In the genomic region with DNA sequence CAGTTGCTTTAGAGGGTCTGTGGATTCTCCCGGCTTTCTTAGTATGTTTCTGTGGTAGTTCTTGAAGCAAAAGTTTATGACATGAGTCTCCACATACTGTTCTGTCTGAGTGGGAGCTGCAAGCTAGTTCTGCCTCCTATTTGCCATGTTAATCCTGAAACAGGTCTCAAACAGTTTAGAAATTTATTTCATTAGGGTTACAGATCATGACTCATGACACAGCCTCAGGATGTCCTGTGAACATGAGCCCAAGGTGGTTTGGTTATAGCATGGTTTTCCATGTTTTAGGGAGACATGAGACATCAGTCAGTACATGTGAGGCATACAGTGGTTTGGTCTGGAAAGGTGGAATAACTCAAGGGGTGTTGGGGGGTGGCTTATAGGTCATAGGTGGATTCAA, we compare ENCODE assay signal across 24 cellular contexts.
"Had no signal": no experiment of that assay in that cellular context is flagged by ENCODE, and none has a peak within 500 bp of the region (broad histone marks: within the 10 kb centered on the region; RNA-seq: fewer than 3 reads in every experiment).

No MANE protein-coding gene starts in this region.

- H3K4me3 ChIP-seq: adrenal gland, SK-N-MC had no signal

- H3K36me3 ChIP-seq: adrenal gland had no signal

- H3K9me3 ChIP-seq: adrenal gland had no signal

- H3K9ac ChIP-seq: KMS-11 had no signal

- ATAC-seq: activated CD4-positive, alpha-beta T cell treated with anti-CD3 and anti-CD28 coated beads for 36 hours; Right ventricle myocardium inferior had no signal

- H3K4me2 ChIP-seq: KMS-11 had no signal

- DNase-seq: activated CD4-positive, alpha-beta memory T cell treated with anti-CD3 and anti-CD28 coated beads, Interleukin-2, amount 10 ng/mL, durations not matched to agents 7 days and 5 days; activated CD4-positive, alpha-beta T cell treated with anti-CD3 and anti-CD28 coated beads for 36 hours; activated CD4-positive, alpha-beta T cell treated with anti-CD3 and anti-CD28 coated beads, Interleukin-2, amount 50 U/mL, for 1 hour; activated naive CD4-positive, alpha-beta T cell treated with anti-CD3 and anti-CD28 coated beads, Interleukin-2, amount 50 U/mL, for 16 hours; activated naive CD8-positive, alpha-beta T cell treated with anti-CD3 and anti-CD28 coated beads, Interleukin-2, amount 10 ng/mL, durations not matched to agents 7 days and 5 days; activated T-cell treated with anti-CD3 and anti-CD28 coated beads for 4 hours; activated T-cell treated with anti-CD3 and anti-CD28 coated beads, Interleukin-2, amount 50 U/mL, for 48 hours; adrenal gland; anterior cingulate cortex; central memory CD4-positive, alpha-beta T cell; NCI-H1092; NCI-H1417; NCI-H2029; NCI-H2107; NCI-H2171 treated with DMSO at 0.1 percent for 48 hours; NCI-H345; NCI-H510A; NCI-H526 treated with DMSO at 0.1 percent for 48 hours; NCI-H82; T-helper 1 cell had no signal

- H3K27me3 ChIP-seq: adrenal gland had no signal

- H3K27ac ChIP-seq: adrenal gland, KMS-11, SK-N-MC, VCaP had no signal

- H3K4me1 ChIP-seq: adrenal gland had no signal
